Comparison of ENCODE assay signal across 23 cellular contexts in the genomic region with DNA sequence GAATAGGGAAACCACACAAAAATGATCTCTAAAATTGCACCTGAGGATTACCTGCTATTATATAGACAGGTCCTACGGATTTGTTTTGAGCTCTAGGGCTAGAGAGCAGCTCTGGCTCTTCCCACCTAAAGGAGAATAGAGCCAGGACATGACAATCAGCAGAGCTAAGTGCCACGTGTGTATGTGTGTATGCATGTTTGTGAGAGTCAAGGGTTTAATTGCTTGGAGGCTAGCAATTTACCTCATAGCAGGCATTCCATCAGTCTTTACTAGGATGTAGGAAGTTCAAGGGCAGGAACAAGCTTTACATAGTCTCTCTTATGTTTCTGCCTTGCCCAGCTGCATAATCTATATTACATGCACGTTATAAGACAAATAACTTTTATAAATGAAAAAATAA.
"Had no signal": no experiment of that assay in that cellular context is flagged by ENCODE, and none has a peak within 500 bp of the region (broad histone marks: within the 10 kb centered on the region; RNA-seq: fewer than 3 reads in every experiment).

No MANE protein-coding gene starts in this region.

- ATAC-seq: naive thymus-derived CD8-positive, alpha-beta T cell; right lobe of liver; stimulated activated memory B cell treated with anti-CD40 and anti-IgM and Interleukin-4, amounts not matched to agents 10 μg/mL and 1 μg/mL and 100 μg/mL, for 72 hours had no signal

- H3K9me3 ChIP-seq: neutrophil, ovary, right lobe of liver, testis, thyroid gland, transverse colon, vagina had no signal

- H3K4me1 ChIP-seq: left ventricle myocardium inferior, right atrium auricular region, right lobe of liver, stomach, testis, thyroid gland, upper lobe of left lung, vagina had no signal

- H3K4me3 ChIP-seq: left ventricle myocardium inferior, lung, ovary, right atrium auricular region, right lobe of liver, smooth muscle cell, stomach, testis, thyroid gland, transverse colon, upper lobe of left lung, vagina had no signal

- H3K36me3 ChIP-seq: left ventricle myocardium inferior, neutrophil, ovary, right atrium auricular region, right lobe of liver, stomach, thyroid gland, transverse colon, upper lobe of left lung, vagina had no signal

- DNase-seq: hippocampal formation; kidney; left ventricle myocardium inferior; midbrain; naive thymus-derived CD8-positive, alpha-beta T cell; ovary; right lobe of liver; stimulated activated CD4-positive, alpha-beta T cell treated with anti-CD3 and anti-CD28 coated beads, Interleukin-1b, Interleukin-23, amount 100 ng/mL, for 48 hours; stimulated activated CD4-positive, alpha-beta T cell treated with anti-CD3 and anti-CD28 coated beads, Interleukin-2, amount 100 ng/mL, for 48 hours; stimulated activated CD4-positive, alpha-beta T cell treated with anti-CD3 and anti-CD28 coated beads, Interleukin-4, amount 100 ng/mL, for 4 hours; stimulated activated CD8-positive, alpha-beta memory T cell treated with anti-CD3 and anti-CD28 coated beads, Interleukin-4, amount 100 ng/mL, for 48 hours; stimulated activated naive CD4-positive, alpha-beta T cell treated with Interleukin-2 at 50 U/mL for 16 hours; stomach; testis; thyroid gland; transverse colon; upper lobe of left lung had no signal
